19 cellular contexts compared by ENCODE assay signal in genomic region chr1:214546076-214546475, GRCh38.
"Had no signal": no experiment of that assay in that cellular context is flagged by ENCODE, and none has a peak within 500 bp of the region (broad histone marks: within the 10 kb centered on the region; RNA-seq: fewer than 3 reads in every experiment).

No MANE protein-coding gene starts in this region.

- DNase-seq: activated CD4-positive, CD25-positive, alpha-beta regulatory T cell treated with anti-CD3 and anti-CD28 coated beads, Interleukin-2, amount 50 U/mL, for 72 hours; activated naive CD4-positive, alpha-beta T cell treated with Interleukin-2 at 50 U/mL for 16 hours; activated naive CD8-positive, alpha-beta T cell treated with anti-CD3 and anti-CD28 coated beads, Interleukin-2, amount 50 U/mL, for 24 hours; aorta; foreskin fibroblast; glutamatergic neuron; lower lobe of right lung; midbrain; pancreas; retina; stimulated activated CD4-positive, alpha-beta T cell treated with anti-CD3 and anti-CD28 coated beads, Interleukin-2, amount 100 ng/mL, for 48 hours; stimulated activated naive B cell treated with anti-CD40 and anti-IgM and Interleukin-4, amounts not matched to agents 10 μg/mL and 1 μg/mL and 100 μg/mL, for 72 hours; substantia nigra; T-helper 1 cell; T1000; transverse colon had no signal

- ATAC-seq: activated naive CD8-positive, alpha-beta T cell treated with anti-CD3 and anti-CD28 coated beads, Interleukin-2, amount 50 U/mL, for 24 hours; lower lobe of right lung; pancreas; SK-N-SH treated with all-trans-retinoic acid at 6 μM for 48 hours had no signal

- H3K27ac ChIP-seq: lower lobe of right lung, transverse colon had no signal

- H3K9me3 ChIP-seq: lower lobe of right lung, pancreas, transverse colon had no signal

- H3K27ac Mint-ChIP-seq: activated naive CD8-positive, alpha-beta T cell treated with anti-CD3 and anti-CD28 coated beads, Interleukin-2, amount 50 U/mL, for 24 hours; activated T-helper 1 cell treated with anti-CD3 and anti-CD28 coated beads, Interleukin-12 subunit alpha, Interleukin-12 subunit beta, Interleukin-2, Interleukin-4 antibody, amounts not matched to agents 30 ng/mL and 10 ng/mL and 1 ng/mL, durations not matched to agents 14 hours and 24 hours and 36 hours; stimulated activated naive B cell treated with anti-CD40 and anti-IgM and Interleukin-4, amounts not matched to agents 10 μg/mL and 1 μg/mL and 100 μg/mL, for 72 hours had no signal

- H3K4me3 Mint-ChIP-seq: activated naive CD8-positive, alpha-beta T cell treated with anti-CD3 and anti-CD28 coated beads, Interleukin-2, amount 50 U/mL, for 24 hours; activated T-helper 1 cell treated with anti-CD3 and anti-CD28 coated beads, Interleukin-12 subunit alpha, Interleukin-12 subunit beta, Interleukin-2, Interleukin-4 antibody, amounts not matched to agents 30 ng/mL and 10 ng/mL and 1 ng/mL, durations not matched to agents 14 hours and 24 hours and 36 hours; neural crest cell; stimulated activated naive B cell treated with anti-CD40 and anti-IgM and Interleukin-4, amounts not matched to agents 10 μg/mL and 1 μg/mL and 100 μg/mL, for 72 hours had no signal

- H3K27me3 ChIP-seq: pancreas had no signal

- H3K36me3 Mint-ChIP-seq: stimulated activated naive B cell treated with anti-CD40 and anti-IgM and Interleukin-4, amounts not matched to agents 10 μg/mL and 1 μg/mL and 100 μg/mL, for 72 hours had no signal

- H3K9me3 Mint-ChIP-seq: activated naive CD8-positive, alpha-beta T cell treated with anti-CD3 and anti-CD28 coated beads, Interleukin-2, amount 50 U/mL, for 24 hours; activated T-helper 1 cell treated with anti-CD3 and anti-CD28 coated beads, Interleukin-12 subunit alpha, Interleukin-12 subunit beta, Interleukin-2, Interleukin-4 antibody, amounts not matched to agents 30 ng/mL and 10 ng/mL and 1 ng/mL, durations not matched to agents 14 hours and 24 hours and 36 hours; neural crest cell; stimulated activated naive B cell treated with anti-CD40 and anti-IgM and Interleukin-4, amounts not matched to agents 10 μg/mL and 1 μg/mL and 100 μg/mL, for 72 hours had no signal

- H3K4me3 ChIP-seq: lower lobe of right lung, pancreas, transverse colon had no signal

- H3K36me3 ChIP-seq: lower lobe of right lung, pancreas, transverse colon had no signal
